2 cellular contexts compared by ENCODE assay signal in genomic region chr10:71351087-71351486, GRCh38.
TF ChIP-seq lines count a peak whose summit lies in the region.

No MANE protein-coding gene starts in this region.

TF ChIP-seq in HepG2, 621 proteins besides CTCF, POLR2A, EP300 and RAD21 (continues in another document):
- no peak for TF ChIP-seq SP4 (CRISPR knock-in tag; IDR thresholded peaks at IDR 0.05)
- TF ChIP-seq ZNF281 (CRISPR knock-in tag; IDR thresholded peaks at IDR 0.05; ENCODE audit: borderline replicate concordance): no peak
- TF ChIP-seq NCOA1 (CRISPR knock-in tag; IDR thresholded peaks at IDR 0.05): no peak
- no peak for TF ChIP-seq ZNF430 (CRISPR knock-in tag; IDR thresholded peaks at IDR 0.05)
- no peak for TF ChIP-seq ZNF280B (CRISPR knock-in tag; IDR thresholded peaks at IDR 0.05; ENCODE audit: borderline replicate concordance)
- peak; percentile 47; the same call in 1 of the 2 replicates for TF ChIP-seq THRA (CRISPR knock-in tag; IDR thresholded peaks at IDR 0.05; ENCODE audit: borderline replicate concordance)
- no peak for TF ChIP-seq SIN3A (IDR thresholded peaks at IDR 0.05; ENCODE audit: borderline replicate concordance, low read depth, low read length)
- TF ChIP-seq SAFB2 (CRISPR knock-in tag; IDR thresholded peaks at IDR 0.05; ENCODE audit: borderline replicate concordance, low read depth): no peak
- no peak for TF ChIP-seq AKAP8 (CRISPR knock-in tag; IDR thresholded peaks at IDR 0.05)
- TF ChIP-seq ETV5 (CRISPR knock-in tag; IDR thresholded peaks at IDR 0.05; ENCODE audit: borderline replicate concordance): no peak
- TF ChIP-seq ZNF44 (CRISPR knock-in tag; IDR thresholded peaks at IDR 0.05): no peak
- TF ChIP-seq MZF1 (CRISPR knock-in tag; IDR thresholded peaks at IDR 0.05; ENCODE audit: borderline replicate concordance): no peak
- TF ChIP-seq ZNF687 (CRISPR knock-in tag; IDR thresholded peaks at IDR 0.05): peak; percentile 53
- TF ChIP-seq ZKSCAN5 (CRISPR knock-in tag; IDR thresholded peaks at IDR 0.05): 0 out of 2 replicates have a peak, but pooled peaks have one; percentile 71
- no peak for TF ChIP-seq XBP1 (CRISPR knock-in tag; IDR thresholded peaks at IDR 0.05)
- TF ChIP-seq NR2F6 (IDR thresholded peaks at IDR 0.05): no peak
- no peak for TF ChIP-seq NR2F6 (CRISPR knock-in tag; IDR thresholded peaks at IDR 0.05)
- no peak for TF ChIP-seq ZNF782 (CRISPR knock-in tag; IDR thresholded peaks at IDR 0.05; ENCODE audit: borderline replicate concordance)

TF ChIP-seq in K562, 482 proteins besides CTCF, POLR2A, EP300 and RAD21:
- TF ChIP-seq ARID3A (IDR thresholded peaks at IDR 0.05; ENCODE audit: borderline replicate concordance, low read depth, low read length) (no peak), NFIC (IDR thresholded peaks at IDR 0.05) (peak; percentile 34; the same call in 1 of the 2 replicates)
